ENCODE assay signal across 8 cellular contexts in the genomic region with DNA sequence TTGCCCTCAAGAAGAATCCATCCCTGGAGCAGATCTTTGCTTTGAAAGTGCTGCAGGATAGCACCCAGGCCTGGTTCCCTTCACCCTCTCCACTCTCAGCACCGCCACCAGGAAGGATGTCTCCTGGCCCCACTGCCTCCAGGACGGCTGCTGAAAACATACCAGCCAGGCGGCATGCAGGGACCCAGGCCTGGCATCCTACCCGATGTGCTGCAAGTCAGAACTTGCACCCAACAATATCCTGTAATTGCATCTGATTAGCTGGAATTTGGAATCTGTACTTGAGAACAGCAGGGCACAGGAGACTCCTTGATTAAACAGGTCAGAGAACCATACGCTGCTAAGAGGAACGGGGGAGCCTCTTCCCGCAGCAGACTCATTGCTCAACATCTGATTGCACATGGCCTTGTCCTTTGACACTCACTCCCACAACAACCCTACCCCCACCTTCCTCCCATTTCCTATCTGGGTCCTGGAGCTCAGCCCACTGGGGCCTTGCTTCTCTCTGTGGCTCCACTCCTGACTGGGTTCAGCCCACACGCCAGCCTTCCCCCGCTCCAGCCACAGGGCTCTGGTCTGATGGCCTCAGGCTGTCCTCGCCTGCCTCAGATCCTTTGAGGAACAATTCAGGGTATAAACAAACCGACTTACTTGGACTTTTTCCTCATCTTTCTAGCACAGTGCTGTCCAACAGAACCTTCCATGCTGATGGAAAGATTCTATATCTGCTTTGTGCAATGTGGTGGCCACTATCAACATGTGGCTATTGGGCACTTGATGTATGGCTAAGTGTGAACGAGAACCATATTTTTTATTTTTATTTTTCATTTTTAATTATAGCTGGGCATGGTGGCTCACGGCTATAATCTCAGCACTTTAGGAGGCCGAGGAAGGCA.
DNase-seq lines count a peak whose midpoint lies in the region; ATAC-seq and TF ChIP-seq lines count a peak whose summit lies in the region.

No MANE protein-coding gene starts in this region.

- H3K23ac ChIP-seq in mesendoderm (ENCODE audit: low read length), result no peak overlapping the region

- H3K27ac Mint-ChIP-seq in dendritic cell treated with granulocyte-macrophage colony-stimulating factor and Interleukin-4, amounts not matched to agents 40 ng/mL and 50 ng/mL, for 4 days, result peak overlapping the region; percentile 54
- no peak overlapping the region for H3K27ac Mint-ChIP-seq in stimulated activated naive B cell treated with anti-CD40 and anti-IgM and Interleukin-4, amounts not matched to agents 10 μg/mL and 1 μg/mL and 100 μg/mL, for 72 hours

- H4K5ac ChIP-seq in mesendoderm (ENCODE audit: low read length), result no peak overlapping the region

- H3K36me3 ChIP-seq in mesendoderm (ENCODE audit: control insufficient read depth, insufficient read depth, low read length), result no peaks in the 10 kb centered on the region

- no peaks in the 10 kb centered on the region for H3K79me1 ChIP-seq in mesendoderm (ENCODE audit: low read length)

- ATAC-seq in stimulated activated naive B cell treated with anti-CD40 and anti-IgM and Interleukin-4, amounts not matched to agents 10 μg/mL and 1 μg/mL and 100 μg/mL, for 72 hours (replicated peaks), result no peak
- no peak for ATAC-seq in HG03354 (IDR thresholded peaks at IDR 0.05; ENCODE audit: poor library complexity, severe bottlenecking, unreplicated experiment)

- TF ChIP-seq CTCF in AG09319 (IDR thresholded peaks at IDR 0.05; ENCODE audit: low read depth, low read length), result no peak
- no peak for TF ChIP-seq CTCF in coronary artery (IDR thresholded peaks at IDR 0.05)

- no peaks in the 10 kb centered on the region for H3K9me3 Mint-ChIP-seq in dendritic cell treated with granulocyte-macrophage colony-stimulating factor and Interleukin-4, amounts not matched to agents 40 ng/mL and 50 ng/mL, for 4 days
- no peaks in the 10 kb centered on the region for H3K9me3 Mint-ChIP-seq in stimulated activated naive B cell treated with anti-CD40 and anti-IgM and Interleukin-4, amounts not matched to agents 10 μg/mL and 1 μg/mL and 100 μg/mL, for 72 hours

- no peak overlapping the region for H3K9ac ChIP-seq in mesendoderm (ENCODE audit: low read length)

- H3K36me3 Mint-ChIP-seq in dendritic cell treated with granulocyte-macrophage colony-stimulating factor and Interleukin-4, amounts not matched to agents 40 ng/mL and 50 ng/mL, for 4 days (ENCODE audit: low read depth), result no peaks in the 10 kb centered on the region
- no peaks in the 10 kb centered on the region for H3K36me3 Mint-ChIP-seq in stimulated activated naive B cell treated with anti-CD40 and anti-IgM and Interleukin-4, amounts not matched to agents 10 μg/mL and 1 μg/mL and 100 μg/mL, for 72 hours

- no peak overlapping the region for H2BK5ac ChIP-seq in mesendoderm (ENCODE audit: low read length)

- intact Hi-C loops in dendritic cell treated with granulocyte-macrophage colony-stimulating factor and Interleukin-4, amounts not matched to agents 40 ng/mL and 50 ng/mL, for 4 days (cut with micrococcal nuclease), result no loop called here

- no peak overlapping the region for H3K4ac ChIP-seq in mesendoderm (ENCODE audit: low read depth, low read length)

- H3K4me3 ChIP-seq in mesendoderm (ENCODE audit: low read length) (no peak overlapping the region), coronary artery (no peak overlapping the region)

- H3K4me2 ChIP-seq in mesendoderm (ENCODE audit: low read length), result no peak overlapping the region

- H3K27me3 Mint-ChIP-seq in dendritic cell treated with granulocyte-macrophage colony-stimulating factor and Interleukin-4, amounts not matched to agents 40 ng/mL and 50 ng/mL, for 4 days, result no peaks in the 10 kb centered on the region
- no peaks in the 10 kb centered on the region for H3K27me3 Mint-ChIP-seq in stimulated activated naive B cell treated with anti-CD40 and anti-IgM and Interleukin-4, amounts not matched to agents 10 μg/mL and 1 μg/mL and 100 μg/mL, for 72 hours

- no peaks in the 10 kb centered on the region for H3K27me3 ChIP-seq in mesendoderm (ENCODE audit: insufficient read depth, low read length, poor library complexity)

- H3K4me1 ChIP-seq in mesendoderm (ENCODE audit: control insufficient read depth, low read depth, low read length), result peaks cover 2% of the 10 kb centered on the region

- DNase-seq in AG09319 (ENCODE audit: extremely low read depth, low read depth), result peak; percentile 85
- peak; percentile 51 for DNase-seq in NCI-H1436 (lab: John Stamatoyannopoulos, UW)
- DNase-seq in mesendoderm, result peak; percentile 44
- DNase-seq in stimulated activated naive B cell treated with anti-CD40 and anti-IgM and Interleukin-4, amounts not matched to agents 10 μg/mL and 1 μg/mL and 100 μg/mL, for 72 hours, result no peak
- no peak for DNase-seq in NCI-H82 treated with DMSO at 0.1 percent for 48 hours (lab: John Stamatoyannopoulos, UW; ENCODE audit: unreplicated experiment)
- no peak for DNase-seq in coronary artery (ENCODE audit: low spot score)

- no peak overlapping the region for H3K27ac ChIP-seq in mesendoderm (ENCODE audit: low read depth, low read length)
- H3K27ac ChIP-seq in coronary artery, result peak overlapping the region in 1 of 2 donors; percentile 37

- H3K56ac ChIP-seq in mesendoderm (ENCODE audit: low read length), result no peak overlapping the region

- no peak overlapping the region for H3K4me3 Mint-ChIP-seq in dendritic cell treated with granulocyte-macrophage colony-stimulating factor and Interleukin-4, amounts not matched to agents 40 ng/mL and 50 ng/mL, for 4 days
- H3K4me3 Mint-ChIP-seq in stimulated activated naive B cell treated with anti-CD40 and anti-IgM and Interleukin-4, amounts not matched to agents 10 μg/mL and 1 μg/mL and 100 μg/mL, for 72 hours, result no peak overlapping the region

- peak overlapping the region; percentile 18 for H3K18ac ChIP-seq in mesendoderm (ENCODE audit: low read length)

- H2BK120ac ChIP-seq in mesendoderm (ENCODE audit: low read depth, low read length), result no peak overlapping the region

- no peak overlapping the region for H2BK15ac ChIP-seq in mesendoderm (replicated peaks; ENCODE audit: low read depth)

- H3K79me2 ChIP-seq in mesendoderm (ENCODE audit: control insufficient read depth, insufficient read depth, low read length), result no peaks in the 10 kb centered on the region

- H3K4me1 Mint-ChIP-seq in dendritic cell treated with granulocyte-macrophage colony-stimulating factor and Interleukin-4, amounts not matched to agents 40 ng/mL and 50 ng/mL, for 4 days (ENCODE audit: low read depth), result peaks cover 51% of the 10 kb centered on the region
- peaks cover 0 to 4% of the 10 kb centered on the region in 2 donors for H3K4me1 Mint-ChIP-seq in stimulated activated naive B cell treated with anti-CD40 and anti-IgM and Interleukin-4, amounts not matched to agents 10 μg/mL and 1 μg/mL and 100 μg/mL, for 72 hours

- no peak overlapping the region for H2AK5ac ChIP-seq in mesendoderm (ENCODE audit: low read length)

- no CpG with 5 or more reads among the region's 14 CpGs for WGBS in mesendoderm (ENCODE audit: extremely low coverage, insufficient coverage, low lambda C conversion rate)

- H4K8ac ChIP-seq in mesendoderm (ENCODE audit: low read depth, low read length), result no peak overlapping the region

Comparison
In these comparisons a context has a peak if more than half of its experiments do, and no peak if none do; other contexts are left out.
1. DNase-seq: peak in AG09319 (single experiment), NCI-H1436 (single experiment) and mesendoderm (single experiment); none in stimulated activated naive B cell treated with anti-CD40 and anti-IgM and Interleukin-4, amounts not matched to agents 10 μg/mL and 1 μg/mL and 100 μg/mL, for 72 hours (single experiment), NCI-H82 treated with DMSO at 0.1 percent for 48 hours (single experiment) and coronary artery (single experiment).